In the genomic region with DNA sequence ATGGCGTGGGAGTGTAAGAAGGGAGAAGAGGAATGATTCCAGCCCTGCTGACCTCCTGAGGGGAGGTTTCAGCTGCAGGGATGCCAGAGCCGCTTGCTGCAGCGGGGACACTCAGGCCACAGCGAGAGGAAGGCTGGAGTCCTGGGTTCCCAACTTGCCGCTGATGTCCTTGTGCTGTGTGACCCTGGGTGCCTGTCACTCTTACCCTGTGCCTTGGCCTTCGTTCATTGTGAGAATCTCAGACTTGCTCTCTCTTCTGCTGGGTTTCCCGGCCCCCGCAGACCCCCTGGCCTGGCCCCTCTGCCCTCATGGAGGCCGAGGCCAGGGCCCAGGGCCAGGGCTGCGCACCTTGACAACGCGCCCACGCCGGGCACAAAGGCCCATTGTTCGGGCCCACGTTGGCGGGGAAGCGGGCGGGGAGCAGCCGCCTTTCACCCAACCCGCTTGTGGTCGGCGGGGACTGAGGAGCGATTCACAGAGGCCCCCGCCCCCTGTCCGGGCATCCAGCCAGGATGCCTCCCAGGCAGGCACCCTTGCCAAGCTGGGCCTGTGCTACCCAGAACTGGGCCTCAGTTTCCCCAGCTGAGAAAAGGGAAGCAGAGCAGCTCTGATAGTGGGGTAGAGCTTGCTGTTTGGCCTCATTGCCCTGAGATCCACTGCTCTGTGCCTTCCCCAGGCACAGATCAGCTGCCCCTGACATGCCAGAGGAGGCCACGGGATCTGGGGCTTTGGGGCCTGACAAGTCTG, we compare ENCODE assay signal across 12 cellular contexts. TPM values are rescaled to one million over a fixed set of nuclear protein-coding genes. Genes with fewer than 3 reads are reported as not detected.
A peak's percentile ranks its signal among the peaks of the same experiment; 100 is the strongest.
DNase-seq lines count a peak whose midpoint lies in the region; ATAC-seq and TF ChIP-seq lines count a peak whose summit lies in the region.
"Had no signal": no experiment of that assay in that cellular context is flagged by ENCODE, and none has a peak within 500 bp of the region (broad histone marks: within the 10 kb centered on the region; RNA-seq: fewer than 3 reads in every experiment).

No MANE protein-coding gene starts in this region.

- no peaks in the 10 kb centered on the region for H3K9me3 Mint-ChIP-seq in activated T-helper 17 cell treated with anti-CD3 and anti-CD28 coated beads, Interleukin-2, amount 50 U/mL, for 72 hours
- H3K9me3 Mint-ChIP-seq: CD4-positive, alpha-beta T cell; T-helper 2 cell treated with Interferon-gamma antibody and Interleukin-4, amounts not matched to agents 5 μg/mL and 100 μg/mL, for 36 hours had no signal

- H3K79me2 ChIP-seq in HCT116 (ENCODE audit: insufficient read depth, low read length) (no peaks in the 10 kb centered on the region), PC-9 (ENCODE audit: low read depth) (peaks cover 22% of the 10 kb centered on the region)

- no peaks in the 10 kb centered on the region for H3K36me3 Mint-ChIP-seq in activated T-helper 17 cell treated with anti-CD3 and anti-CD28 coated beads, Interleukin-2, amount 50 U/mL, for 72 hours (ENCODE audit: low read depth)

- peaks cover 4% of the 10 kb centered on the region for H3K4me1 Mint-ChIP-seq in activated T-helper 17 cell treated with anti-CD3 and anti-CD28 coated beads, Interleukin-2, amount 50 U/mL, for 72 hours

- H3K9me2 ChIP-seq in HCT116 (ENCODE audit: insufficient read depth) (no peaks in the 10 kb centered on the region), PC-9 (ENCODE audit: insufficient read depth) (no peaks in the 10 kb centered on the region)

- TF ChIP-seq CTCF in HCT116 (IDR thresholded peaks at IDR 0.05 in 2 of 3, conservative IDR thresholded peaks at IDR 0.05 in 1 of 3; ENCODE audit: borderline replicate concordance in 1 of 3, insufficient read depth in 1 of 3, low read depth in 2 of 3, low read length in 2 of 3) (no peak), PC-9 (conservative IDR thresholded peaks at IDR 0.05) (no peak), gastroesophageal sphincter (IDR thresholded peaks at IDR 0.05) (no peak)

- H2AFZ ChIP-seq in HCT116 (ENCODE audit: low read depth, low read length, poor library complexity, severe bottlenecking) = peak overlapping the region; percentile 72
- H2AFZ ChIP-seq in PC-9 = no peak overlapping the region

- H3K4me3 ChIP-seq in HCT116 (replicated peaks in 1 of 2; ENCODE audit: low read depth in 1 of 2, low read length in 2 of 2) (peak overlapping the region in 1 of 2 experiments; percentile 26; a peak in 2 of 4 replicates), PC-9 (peak overlapping the region; percentile 22; the same call in 1 of the 2 replicates), gastroesophageal sphincter (no peak overlapping the region)

- TF ChIP-seq POLR2A in HCT116 (IDR thresholded peaks at IDR 0.05; ENCODE audit: borderline replicate concordance, extremely low read depth, insufficient read depth, insufficient read length) (no peak), gastroesophageal sphincter (IDR thresholded peaks at IDR 0.05) (no peak)

- H3K27me3 Mint-ChIP-seq in activated T-helper 17 cell treated with anti-CD3 and anti-CD28 coated beads, Interleukin-2, amount 50 U/mL, for 72 hours = peaks cover 7% of the 10 kb centered on the region
- H3K27me3 Mint-ChIP-seq: CD4-positive, alpha-beta T cell had no signal

- intact Hi-C loops in HCT116 (cut with micrococcal nuclease) = no loop called here
- intact Hi-C loops in PC-9 (cut with micrococcal nuclease; ENCODE audit: unreplicated experiment) = no loop called here
- intact Hi-C loops in posterior cingulate gyrus (cut with DNase I) = no loop called here

- peak overlapping the region; percentile 56 for H3K27ac ChIP-seq in HCT116 (ENCODE audit: low read depth, low read length)
- peak overlapping the region; percentile 99 for H3K27ac ChIP-seq in PC-9
- no peak overlapping the region for H3K27ac ChIP-seq in gastroesophageal sphincter

- H3K9ac ChIP-seq in HCT116 (ENCODE audit: low read length) = peak overlapping the region; percentile 66

- no peak overlapping the region for H3K4me3 Mint-ChIP-seq in activated T-helper 17 cell treated with anti-CD3 and anti-CD28 coated beads, Interleukin-2, amount 50 U/mL, for 72 hours
- H3K4me3 Mint-ChIP-seq: CD4-positive, alpha-beta T cell; T-helper 2 cell treated with Interferon-gamma antibody and Interleukin-4, amounts not matched to agents 5 μg/mL and 100 μg/mL, for 36 hours had no signal

- BruUV-seq in HCT116 (replicated peaks; lab: Mats Ljungman, UMichigan) (no TSS peak), PC-9 (replicated peaks; lab: Mats Ljungman, UMichigan) (no TSS peak)

- peak; percentile 77 for DNase-seq in HCT116 (ENCODE audit: low read depth, low spot score)
- DNase-seq in PC-9 = peak; percentile 77 to 83
- peak; percentile 59 to 96 (median 70) for DNase-seq in posterior cingulate gyrus
- DNase-seq in NCI-H82 (lab: John Stamatoyannopoulos, UW) = no peak
- DNase-seq: CD4-positive, alpha-beta T cell; cerebellar nuclear complex; NCI-H2171 treated with DMSO at 0.1 percent for 48 hours had no signal

- WGBS in gastroesophageal sphincter (ENCODE audit: low coverage in 1 of 2), 2 donors = 75 to 90% methylated on average over 5 of the region's 27 CpGs

- ATAC-seq in HCT116 = peak; percentile 87
- peak; percentile 23 for ATAC-seq in esophagus mucosa
- ATAC-seq in activated T-helper 17 cell treated with anti-CD3 and anti-CD28 coated beads, Interleukin-2, amount 50 U/mL, for 72 hours (replicated peaks) = no peak
- no peak for ATAC-seq in GM18520 (IDR thresholded peaks at IDR 0.05; ENCODE audit: unreplicated experiment)
- no peak for ATAC-seq in gastroesophageal sphincter

- CTCF ChIA-PET in HCT116 (lab: Charles Lee) = no interaction called here
- CTCF ChIA-PET in PC-9 (lab: Charles Lee) = interaction anchor here (0.6 kb wide), 1 partner anchor 262 kb away, joined by 3 read pairs; no protein-coding TSS in a partner anchor

- H4K20me1 ChIP-seq in HCT116 (ENCODE audit: insufficient read depth) = no peaks in the 10 kb centered on the region
- H4K20me1 ChIP-seq in PC-9 (ENCODE audit: insufficient read depth) = no peaks in the 10 kb centered on the region

- TF ChIP-seq EP300 in gastroesophageal sphincter (IDR thresholded peaks at IDR 0.05) = no peak

- H3K36me3 ChIP-seq in HCT116 (ENCODE audit: control insufficient read depth in 1 of 2, insufficient read depth in 2 of 2, low read length in 2 of 2) (no peaks in the 10 kb centered on the region), PC-9 (ENCODE audit: low read depth) (no peaks in the 10 kb centered on the region), gastroesophageal sphincter (no peaks in the 10 kb centered on the region)

- no peak for TF ChIP-seq RAD21 in HCT116 (IDR thresholded peaks at IDR 0.05; ENCODE audit: low read depth)

- peaks cover 79% of the 10 kb centered on the region for H3F3A ChIP-seq in PC-9 (ENCODE audit: insufficient read depth, low read depth)

- H3K4me2 ChIP-seq in HCT116 (ENCODE audit: low read length) = peak overlapping the region; percentile 81
- H3K4me2 ChIP-seq in PC-9 = peak overlapping the region; percentile 76

- H3K27ac Mint-ChIP-seq in activated T-helper 17 cell treated with anti-CD3 and anti-CD28 coated beads, Interleukin-2, amount 50 U/mL, for 72 hours = no peak overlapping the region
- H3K27ac Mint-ChIP-seq: CD4-positive, alpha-beta T cell; T-helper 2 cell treated with Interferon-gamma antibody and Interleukin-4, amounts not matched to agents 5 μg/mL and 100 μg/mL, for 36 hours had no signal

- POLR2A ChIA-PET in HCT116 (lab: Charles Lee) = interaction anchor here (0.6 to 1.3 kb wide), 5 partner anchors 22 to 487 kb away, joined by 3 to 4 read pairs (median 3); partner anchors contain the start of gene CEBPB
- POLR2A ChIA-PET in PC-9 (lab: Charles Lee; ENCODE audit: unreplicated experiment) = interaction anchor here (0.5 kb wide), 1 partner anchor 1869 kb away, joined by 6 read pairs; no protein-coding TSS in a partner anchor

- RAD21 ChIA-PET in HCT116 (lab: Charles Lee; ENCODE audit: low non-redundant PET in 1 of 2, low total read pairs in 2 of 2, uncharacterized antibody in 2 of 2, unreplicated experiment in 2 of 2) = no interaction called here

- H3K4me1 ChIP-seq in HCT116 (ENCODE audit: control insufficient read depth in 1 of 2, insufficient read depth in 2 of 2, low read length in 2 of 2) = peaks cover 71 to 90% of the 10 kb centered on the region in 2 experiments
- H3K4me1 ChIP-seq in PC-9 (replicated peaks; ENCODE audit: insufficient read depth) = peaks cover 96% of the 10 kb centered on the region
- peaks cover 0 to 11% (median 0%) of the 10 kb centered on the region in 3 donors for H3K4me1 ChIP-seq in gastroesophageal sphincter

- H3K27me3 ChIP-seq in HCT116 (ENCODE audit: insufficient read depth, low read length) = no peaks in the 10 kb centered on the region
- no peaks in the 10 kb centered on the region for H3K27me3 ChIP-seq in PC-9 (ENCODE audit: insufficient read depth, low read depth)
- peaks cover 7% of the 10 kb centered on the region for H3K27me3 ChIP-seq in gastroesophageal sphincter

- H3K9me3 ChIP-seq in HCT116 (ENCODE audit: control insufficient read depth in 1 of 2, insufficient read depth in 1 of 2, low read depth in 1 of 2, low read length in 2 of 2) (no peaks in the 10 kb centered on the region), PC-9 (ENCODE audit: insufficient read depth, low read depth) (no peaks in the 10 kb centered on the region), gastroesophageal sphincter (no peaks in the 10 kb centered on the region)

TF ChIP-seq in HCT116, 20 proteins besides CTCF, POLR2A, EP300 and RAD21:
- TF ChIP-seq SIN3A (IDR thresholded peaks at IDR 0.05; ENCODE audit: low read depth) = no peak
- TF ChIP-seq, protein P1, sequence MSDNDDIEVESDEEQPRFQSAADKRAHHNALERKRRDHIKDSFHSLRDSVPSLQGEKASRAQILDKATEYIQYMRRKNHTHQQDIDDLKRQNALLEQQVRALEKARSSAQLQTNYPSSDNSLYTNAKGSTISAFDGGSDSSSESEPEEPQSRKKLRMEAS (IDR thresholded peaks at IDR 0.05) = no peak
- no peak for TF ChIP-seq FOSL1 (IDR thresholded peaks at IDR 0.05; ENCODE audit: low read depth)
- TF ChIP-seq CEBPB (IDR thresholded peaks at IDR 0.05; ENCODE audit: low read depth) = no peak
- TF ChIP-seq TCF7L2 (IDR thresholded peaks at IDR 0.05; ENCODE audit: borderline replicate concordance, extremely low read depth, insufficient read depth, insufficient read length) = peak; percentile 75
- peak; percentile 57; the same call in 1 of the 2 replicates for TF ChIP-seq ZFX (IDR thresholded peaks at IDR 0.05)
- peak; percentile 39 for TF ChIP-seq POLR2AphosphoS5 (IDR thresholded peaks at IDR 0.05; ENCODE audit: low read depth, low read length)

RNA-seq across cellular contexts. Expression of gene CEBPB, which starts 52.4 kb away (rescaled TPM):
- total RNA-seq in HCT116 (2021; ENCODE audit: unreplicated experiment) (113 TPM), PC-9 (2021) (112 and 117 TPM in 2 replicates), esophagus mucosa (59.8 TPM), gastroesophageal sphincter (100 to 1,000 TPM in 3 of 4 donors, 10 to 100 TPM in 1; 85.2 to 125 (median 108) TPM)
- 49.1 and 50.9 TPM in 2 replicates for polyA plus RNA-seq in HCT116 (2012)
- 10 to 100 TPM; 11.6 to 19.0 TPM for total RNA-seq in activated T-helper 17 cell treated with anti-CD3 and anti-CD28 coated beads, Interleukin-2, amount 50 U/mL, for 72 hours

Comparison
In these comparisons a context has a peak if more than half of its experiments do, and no peak if none do; other contexts are left out.
1. ATAC-seq: peak in HCT116 (single experiment) and esophagus mucosa (single experiment); none in activated T-helper 17 cell treated with anti-CD3 and anti-CD28 coated beads, Interleukin-2, amount 50 U/mL, for 72 hours (single experiment), GM18520 (single experiment) and gastroesophageal sphincter (single experiment).
2. H3K27ac ChIP-seq: peak in HCT116 (single experiment) and PC-9 (single experiment); none in gastroesophageal sphincter (0 of 4).